8 cellular contexts compared by ENCODE assay signal in genomic region chr11:64356498-64357411, GRCh38. TPM values are rescaled to one million over a fixed set of nuclear protein-coding genes. Genes with fewer than 3 reads are reported as not detected.
DNase-seq lines count a peak whose midpoint lies in the region; ATAC-seq and TF ChIP-seq lines count a peak whose summit lies in the region.

No MANE protein-coding gene starts in this region.

- no peak for ATAC-seq in sciatic nerve
- no peak for ATAC-seq in GM18870 (IDR thresholded peaks at IDR 0.05; ENCODE audit: unreplicated experiment)

- TF ChIP-seq CTCF in AG09309 (IDR thresholded peaks at IDR 0.05; ENCODE audit: control insufficient read depth, insufficient read depth, low read depth, low read length, missing control alignments), result peak; percentile 41

- DNase-seq in AG09309 (ENCODE audit: low read depth) (no peak), EL (peak; percentile 52), NCI-H226 (peak; percentile 46), lung microvascular endothelial cell (ENCODE audit: low read depth in 2 of 2) (peak; percentile 33 to 60), amniotic stem cell (lab: John Stamatoyannopoulos, UW) (no peak), sciatic nerve (ENCODE audit: low spot score) (no peak)

- no peaks in the 10 kb centered on the region for H3K36me3 Mint-ChIP-seq in activated naive CD4-positive, alpha-beta T cell treated with anti-CD3 and anti-CD28 coated beads, Interleukin-2, amount 50 U/mL, for 24 hours

- H3K9me3 Mint-ChIP-seq in activated naive CD4-positive, alpha-beta T cell treated with anti-CD3 and anti-CD28 coated beads, Interleukin-2, amount 50 U/mL, for 24 hours, result no peaks in the 10 kb centered on the region

- H3K27ac Mint-ChIP-seq in activated naive CD4-positive, alpha-beta T cell treated with anti-CD3 and anti-CD28 coated beads, Interleukin-2, amount 50 U/mL, for 24 hours, result no peak overlapping the region

- no peak overlapping the region for H3K4me3 ChIP-seq in AG09309 (ENCODE audit: control insufficient read depth, low read depth, low read length)

- H3K4me1 Mint-ChIP-seq in activated naive CD4-positive, alpha-beta T cell treated with anti-CD3 and anti-CD28 coated beads, Interleukin-2, amount 50 U/mL, for 24 hours, result peaks cover 34% of the 10 kb centered on the region

- peak overlapping the region; percentile 60 for H3K4me3 Mint-ChIP-seq in activated naive CD4-positive, alpha-beta T cell treated with anti-CD3 and anti-CD28 coated beads, Interleukin-2, amount 50 U/mL, for 24 hours

- intact Hi-C loops in sciatic nerve (cut with DNase I), result no loop called here

- H3K27me3 Mint-ChIP-seq in activated naive CD4-positive, alpha-beta T cell treated with anti-CD3 and anti-CD28 coated beads, Interleukin-2, amount 50 U/mL, for 24 hours, result no peaks in the 10 kb centered on the region

RNA-seq across cellular contexts. Expression of gene RPS6KA4, which starts 2.2 kb away (rescaled TPM):
- total RNA-seq in lung microvascular endothelial cell, result 21.4 and 24.8 TPM in 2 replicates
- total RNA-seq in sciatic nerve, result 23.8 TPM

RNA-seq across cellular contexts. Expression of gene CCDC88B, which starts 16.8 kb away (rescaled TPM):
- total RNA-seq in lung microvascular endothelial cell, result 0.79 and 1.7 TPM in 2 replicates
- total RNA-seq in sciatic nerve, result 12.9 TPM

RNA-seq across cellular contexts. Expression of gene PRDX5, which starts 38.8 kb away (rescaled TPM):
- 217 and 266 TPM in 2 replicates for total RNA-seq in lung microvascular endothelial cell
- 143 TPM for total RNA-seq in sciatic nerve

RNA-seq across cellular contexts. Expression of gene TRMT112, which starts 39.4 kb away (rescaled TPM):
- 189 and 190 TPM in 2 replicates for total RNA-seq in lung microvascular endothelial cell
- 149 TPM for total RNA-seq in sciatic nerve

RNA-seq across cellular contexts. Expression of gene ESRRA, which starts 51.4 kb away (rescaled TPM):
- total RNA-seq in lung microvascular endothelial cell, result 33.8 and 53.6 TPM in 2 replicates
- 17.4 TPM for total RNA-seq in sciatic nerve

Comparison
In these comparisons a context has a peak if more than half of its experiments do, and no peak if none do; other contexts are left out.
1. DNase-seq: peak in EL (single experiment), NCI-H226 (single experiment) and lung microvascular endothelial cell (2 of 2); none in AG09309 (single experiment), amniotic stem cell (single experiment) and sciatic nerve (single experiment).